ENCODE assay signal across 13 cellular contexts in the genomic region with DNA sequence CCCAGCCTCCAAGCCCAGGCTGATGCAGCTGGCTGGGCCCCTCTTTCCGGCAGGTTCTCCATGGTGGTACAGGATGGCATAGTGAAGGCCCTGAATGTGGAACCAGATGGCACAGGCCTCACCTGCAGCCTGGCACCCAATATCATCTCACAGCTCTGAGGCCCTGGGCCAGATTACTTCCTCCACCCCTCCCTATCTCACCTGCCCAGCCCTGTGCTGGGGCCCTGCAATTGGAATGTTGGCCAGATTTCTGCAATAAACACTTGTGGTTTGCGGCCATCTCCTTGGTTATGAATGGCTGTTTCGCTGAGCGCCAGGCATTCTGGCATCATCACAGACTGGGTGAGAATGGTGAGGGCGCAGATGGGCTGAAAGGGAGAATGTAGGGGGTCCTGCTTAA. TPM values are rescaled to one million over a fixed set of nuclear protein-coding genes. Genes with fewer than 3 reads are reported as not detected.
DNase-seq lines count a peak whose midpoint lies in the region; ATAC-seq and TF ChIP-seq lines count a peak whose summit lies in the region.
"Had no signal": no experiment of that assay in that cellular context is flagged by ENCODE, and none has a peak within 500 bp of the region (broad histone marks: within the 10 kb centered on the region; RNA-seq: fewer than 3 reads in every experiment).

No MANE protein-coding gene starts in this region.

- no peak overlapping the region for H3K27ac ChIP-seq in IMR-90 (ENCODE audit: insufficient read depth, low read length)
- H3K27ac ChIP-seq in hepatocyte = peak overlapping the region; percentile 60
- H3K27ac ChIP-seq: ascending aorta, WERI-Rb-1 had no signal

- WGBS in IMR-90 (ENCODE audit: extremely low coverage in 2 of 2, insufficient read length in 1 of 2), 2 experiments = 79% methylated on average over 3 of the region's 5 CpGs; no CpG with 5 or more reads in 1 of the 2 experiments
- WGBS in hepatocyte (ENCODE audit: low lambda C conversion rate, missing lambda C conversion rate) = 96% methylated on average over 5 of the region's 5 CpGs

- H3K14ac ChIP-seq in IMR-90 (replicated peaks; ENCODE audit: low read depth, low read length) = no peak overlapping the region

- H3K27ac Mint-ChIP-seq in activated T-helper 17 cell treated with anti-CD3 and anti-CD28 coated beads, Interleukin-2, amount 50 U/mL, for 72 hours = peak overlapping the region; percentile 97
- peak overlapping the region; percentile 36 for H3K27ac Mint-ChIP-seq in stimulated activated effector memory CD8-positive, alpha-beta T cell treated with anti-CD3 and anti-CD28 coated beads, Interleukin-12 subunit alpha, Interleukin-12 subunit beta, amount 100 ng/mL, for 72 hours

- H3K4me2 ChIP-seq in IMR-90 (ENCODE audit: low read depth, low read length) = no peak overlapping the region
- no peak overlapping the region for H3K4me2 ChIP-seq in hepatocyte

- no peak overlapping the region for H3K9ac ChIP-seq in IMR-90 (ENCODE audit: low read depth, low read length)

- POLR2A ChIA-PET in IMR-90 (lab: Charles Lee; ENCODE audit: unreplicated experiment) = no interaction called here

- no peak for TF ChIP-seq POLR2A in IMR-90 (IDR thresholded peaks at IDR 0.05; ENCODE audit: low read depth, low read length)

- peaks cover 7 to 31% of the 10 kb centered on the region in 2 experiments for H3K79me1 ChIP-seq in IMR-90 (ENCODE audit: low read depth in 1 of 2, low read length in 2 of 2)

- BruUV-seq in IMR-90 (replicated peaks; lab: Mats Ljungman, UMichigan) = no TSS peak

- no peak overlapping the region for H3K56ac ChIP-seq in IMR-90 (ENCODE audit: extremely low read depth, insufficient read depth, low read length)

- no peak overlapping the region for H4K5ac ChIP-seq in IMR-90 (ENCODE audit: low read depth, low read length)

- CTCF ChIA-PET in IMR-90 (lab: Yijun Ruan, JAX) = interaction anchor here (0.6 to 1.5 kb wide), 2 partner anchors 10 to 16 kb away, joined by 3 to 4 read pairs; partner anchors contain the start of gene ESRRA

- no peak overlapping the region for H4K8ac ChIP-seq in IMR-90 (ENCODE audit: low read depth in 2 of 2, low read length in 2 of 2)

- no peaks in the 10 kb centered on the region for H3K27me3 ChIP-seq in IMR-90 (ENCODE audit: control insufficient read depth, insufficient read depth, low read length)
- no peaks in the 10 kb centered on the region for H3K27me3 ChIP-seq in hepatocyte
- H3K27me3 ChIP-seq: ascending aorta, BE2C had no signal

- H3K4ac ChIP-seq in IMR-90 (ENCODE audit: low read depth, low read length) = no peak overlapping the region

- H3K4me3 ChIP-seq in IMR-90 (ENCODE audit: insufficient read depth, low read depth, low read length) (no peak overlapping the region), hepatocyte (no peak overlapping the region)
- H3K4me3 ChIP-seq: ascending aorta had no signal

- H3K9me3 ChIP-seq in IMR-90 (ENCODE audit: control insufficient read depth, insufficient read depth, low read length) (no peaks in the 10 kb centered on the region), hepatocyte (ENCODE audit: low read depth) (no peaks in the 10 kb centered on the region)
- H3K9me3 ChIP-seq: ascending aorta, BE2C had no signal

- no peak overlapping the region for H3K18ac ChIP-seq in IMR-90 (ENCODE audit: low read depth, low read length)

- H2BK15ac ChIP-seq in IMR-90 (ENCODE audit: low read depth, low read length) = no peak overlapping the region

- in situ Hi-C loops in IMR-90 (cut with MboI; ENCODE audit: low sequenced_read_pairs) = no loop called here

- no peaks in the 10 kb centered on the region for H3K9me2 ChIP-seq in hepatocyte (replicated peaks; ENCODE audit: insufficient read depth)

- no peak overlapping the region for H2AFZ ChIP-seq in IMR-90 (replicated peaks; ENCODE audit: low read length, poor library complexity)
- no peak overlapping the region for H2AFZ ChIP-seq in hepatocyte

- no peak overlapping the region for H2BK120ac ChIP-seq in IMR-90 (ENCODE audit: low read depth, low read length)

- H3K36me3 Mint-ChIP-seq in activated T-helper 17 cell treated with anti-CD3 and anti-CD28 coated beads, Interleukin-2, amount 50 U/mL, for 72 hours (ENCODE audit: low read depth) = peaks cover 54% of the 10 kb centered on the region
- H3K36me3 Mint-ChIP-seq in stimulated activated effector memory CD8-positive, alpha-beta T cell treated with anti-CD3 and anti-CD28 coated beads, Interleukin-12 subunit alpha, Interleukin-12 subunit beta, amount 100 ng/mL, for 72 hours = peaks cover 66% of the 10 kb centered on the region

- H3K4me1 Mint-ChIP-seq in activated T-helper 17 cell treated with anti-CD3 and anti-CD28 coated beads, Interleukin-2, amount 50 U/mL, for 72 hours = peaks cover 21% of the 10 kb centered on the region
- peaks cover 47% of the 10 kb centered on the region for H3K4me1 Mint-ChIP-seq in stimulated activated effector memory CD8-positive, alpha-beta T cell treated with anti-CD3 and anti-CD28 coated beads, Interleukin-12 subunit alpha, Interleukin-12 subunit beta, amount 100 ng/mL, for 72 hours

- H3K9me1 ChIP-seq in IMR-90 (ENCODE audit: insufficient read depth, low read length) = peaks cover 14% of the 10 kb centered on the region

- no peak overlapping the region for H3K23ac ChIP-seq in IMR-90 (ENCODE audit: low read depth, low read length)

- no peak overlapping the region for H3K4me3 Mint-ChIP-seq in activated T-helper 17 cell treated with anti-CD3 and anti-CD28 coated beads, Interleukin-2, amount 50 U/mL, for 72 hours
- H3K4me3 Mint-ChIP-seq in stimulated activated effector memory CD8-positive, alpha-beta T cell treated with anti-CD3 and anti-CD28 coated beads, Interleukin-12 subunit alpha, Interleukin-12 subunit beta, amount 100 ng/mL, for 72 hours = no peak overlapping the region

- no peaks in the 10 kb centered on the region for H3K9me3 Mint-ChIP-seq in activated T-helper 17 cell treated with anti-CD3 and anti-CD28 coated beads, Interleukin-2, amount 50 U/mL, for 72 hours
- H3K9me3 Mint-ChIP-seq in stimulated activated effector memory CD8-positive, alpha-beta T cell treated with anti-CD3 and anti-CD28 coated beads, Interleukin-12 subunit alpha, Interleukin-12 subunit beta, amount 100 ng/mL, for 72 hours = no peaks in the 10 kb centered on the region
- H3K9me3 Mint-ChIP-seq: naive thymus-derived CD8-positive, alpha-beta T cell had no signal

- dilution Hi-C loops in IMR-90 (cut with HindIII; ENCODE audit: low sequenced_read_pairs, unreplicated experiment) = no loop called here

- TF ChIP-seq RAD21 in IMR-90 (IDR thresholded peaks at IDR 0.05; ENCODE audit: low read length) = no peak

- TF ChIP-seq CTCF in IMR-90 (conservative IDR thresholded peaks at IDR 0.05; ENCODE audit: low read depth, low read length) = no peak
- TF ChIP-seq CTCF in hepatocyte (IDR thresholded peaks at IDR 0.05; ENCODE audit: poor library complexity) = no peak

- H2BK5ac ChIP-seq in IMR-90 (ENCODE audit: low read depth, low read length, poor library complexity, severe bottlenecking) = no peak overlapping the region

- intact Hi-C loops in IMR-90 (cut with micrococcal nuclease) = no loop called here

- H3K4me1 ChIP-seq in IMR-90 (ENCODE audit: control insufficient read depth, insufficient read depth, low read length) (peaks cover 10% of the 10 kb centered on the region), hepatocyte (ENCODE audit: insufficient read depth) (peaks cover 22% of the 10 kb centered on the region)
- H3K4me1 ChIP-seq: BE2C had no signal

- no peak overlapping the region for H4K91ac ChIP-seq in IMR-90 (ENCODE audit: insufficient read depth, low read depth, low read length)

- no peak overlapping the region for H2AK9ac ChIP-seq in IMR-90 (replicated peaks; ENCODE audit: low read depth, low read length, poor library complexity)

- H2BK20ac ChIP-seq in IMR-90 (ENCODE audit: low read depth, low read length) = no peak overlapping the region

- H3K27me3 Mint-ChIP-seq in activated T-helper 17 cell treated with anti-CD3 and anti-CD28 coated beads, Interleukin-2, amount 50 U/mL, for 72 hours = no peaks in the 10 kb centered on the region
- H3K27me3 Mint-ChIP-seq: naive thymus-derived CD8-positive, alpha-beta T cell had no signal

- H4K20me1 ChIP-seq in IMR-90 (ENCODE audit: insufficient read depth, low read length) (no peaks in the 10 kb centered on the region; the same call in 1 of the 2 replicates), hepatocyte (ENCODE audit: insufficient read depth, poor library complexity, severe bottlenecking) (no peaks in the 10 kb centered on the region)

- H3K36me3 ChIP-seq in IMR-90 (ENCODE audit: control insufficient read depth, insufficient read depth, low read length) (peaks cover 22% of the 10 kb centered on the region), hepatocyte (replicated peaks; ENCODE audit: insufficient read depth, low read depth) (no peaks in the 10 kb centered on the region)
- H3K36me3 ChIP-seq: BE2C, WERI-Rb-1 had no signal

- peak overlapping the region; percentile 17; the same call in 1 of the 2 replicates for H2AK5ac ChIP-seq in IMR-90 (ENCODE audit: low read depth, low read length)

- no peak for ATAC-seq in IMR-90 (ENCODE audit: low read depth)
- no peak for ATAC-seq in activated T-helper 17 cell treated with anti-CD3 and anti-CD28 coated beads, Interleukin-2, amount 50 U/mL, for 72 hours (replicated peaks)
- no peak for ATAC-seq in stimulated activated effector memory CD8-positive, alpha-beta T cell treated with anti-CD3 and anti-CD28 coated beads, Interleukin-12 subunit alpha, Interleukin-12 subunit beta, amount 100 ng/mL, for 72 hours
- ATAC-seq: naive thymus-derived CD8-positive, alpha-beta T cell had no signal

- peaks cover 17% of the 10 kb centered on the region for H3K79me2 ChIP-seq in hepatocyte

- peak; percentile 38 for DNase-seq in IMR-90
- DNase-seq in hepatocyte (ENCODE audit: low spot score) = peak; percentile 35
- no peak for DNase-seq in stimulated activated effector memory CD8-positive, alpha-beta T cell treated with anti-CD3 and anti-CD28 coated beads, Interleukin-12 subunit alpha, Interleukin-12 subunit beta, amount 100 ng/mL, for 72 hours (ENCODE audit: low spot score in 2 of 2)
- no peak for DNase-seq in NCI-H1694 (lab: John Stamatoyannopoulos, UW)
- DNase-seq in NOMO-1 treated with dmso at 0.1 percent for 144 hours (lab: John Stamatoyannopoulos, UW; ENCODE audit: unreplicated experiment) = no peak
- no peak for DNase-seq in SIG-M5 (lab: John Stamatoyannopoulos, UW)
- no peak for DNase-seq in stimulated activated CD4-positive, alpha-beta T cell treated with anti-CD3 and anti-CD28 coated beads, Interleukin-12 subunit alpha, Interleukin-12 subunit beta, amount 100 ng/mL, for 4 hours
- DNase-seq: BE2C; naive thymus-derived CD8-positive, alpha-beta T cell; WERI-Rb-1 had no signal

RNA-seq across cellular contexts. Expression of gene PRDX5, which starts 3.6 kb away (rescaled TPM):
- total RNA-seq in IMR-90 (2012; rRNA removed) = 120 and 160 TPM in 2 replicates
- polyA plus RNA-seq in IMR-90 (2012; rRNA removed) = 292 and 332 TPM in 2 replicates
- 766 and 775 TPM in 2 replicates for polyA plus RNA-seq in IMR-90 (2012; cell fraction: cytosol; rRNA removed)
- polyA plus RNA-seq in IMR-90 (2012; cell fraction: nucleus; rRNA removed; ENCODE audit: low replicate concordance) = 159 and 265 TPM in 2 replicates
- total RNA-seq in activated T-helper 17 cell treated with anti-CD3 and anti-CD28 coated beads, Interleukin-2, amount 50 U/mL, for 72 hours = 100 to 1,000 TPM; 124 to 164 TPM
- 261 and 267 TPM in 2 replicates for total RNA-seq in hepatocyte
- 517 and 542 TPM in 2 replicates for polyA plus RNA-seq in hepatocyte

RNA-seq across cellular contexts. Expression of gene TRMT112, which starts 4.2 kb away (rescaled TPM):
- total RNA-seq in IMR-90 (2012; rRNA removed) (202 and 206 TPM in 2 replicates), hepatocyte (210 and 244 TPM in 2 replicates)
- polyA plus RNA-seq in IMR-90 (2012; rRNA removed) (173 and 206 TPM in 2 replicates), hepatocyte (292 and 311 TPM in 2 replicates)
- 669 and 1,019 TPM in 2 replicates for polyA plus RNA-seq in IMR-90 (2012; cell fraction: cytosol; rRNA removed)
- 158 and 162 TPM in 2 replicates for polyA plus RNA-seq in IMR-90 (2012; cell fraction: nucleus; rRNA removed; ENCODE audit: low replicate concordance)
- 100 to 1,000 TPM; 157 to 218 TPM for total RNA-seq in activated T-helper 17 cell treated with anti-CD3 and anti-CD28 coated beads, Interleukin-2, amount 50 U/mL, for 72 hours

RNA-seq across cellular contexts. Expression of gene ESRRA, which starts 16.2 kb away (rescaled TPM):
- total RNA-seq in IMR-90 (2012; rRNA removed) (10.2 and 10.3 TPM in 2 replicates), hepatocyte (52.1 and 62.0 TPM in 2 replicates)
- polyA plus RNA-seq in IMR-90 (2012; rRNA removed) (15.0 and 15.8 TPM in 2 replicates), hepatocyte (51.3 and 57.4 TPM in 2 replicates)
- polyA plus RNA-seq in IMR-90 (2012; cell fraction: cytosol; rRNA removed) = 18.8 and 20.4 TPM in 2 replicates
- polyA plus RNA-seq in IMR-90 (2012; cell fraction: nucleus; rRNA removed; ENCODE audit: low replicate concordance) = 16.3 and 44.0 TPM in 2 replicates
- total RNA-seq in activated T-helper 17 cell treated with anti-CD3 and anti-CD28 coated beads, Interleukin-2, amount 50 U/mL, for 72 hours = 10 to 100 TPM; 31.2 to 55.7 TPM

RNA-seq across cellular contexts. Expression of gene CCDC88B, which starts 18.5 kb away (rescaled TPM):
- total RNA-seq in IMR-90 (2012; rRNA removed) (1.3 and 1.7 TPM in 2 replicates), hepatocyte (4.9 TPM in 2 replicates)
- polyA plus RNA-seq in IMR-90 (2012; rRNA removed) (2.5 and 3.1 TPM in 2 replicates), hepatocyte (9.1 and 10.0 TPM in 2 replicates)
- polyA plus RNA-seq in IMR-90 (2012; cell fraction: cytosol; rRNA removed) = 2.6 and 2.9 TPM in 2 replicates
- polyA plus RNA-seq in IMR-90 (2012; cell fraction: nucleus; rRNA removed; ENCODE audit: low replicate concordance) = 2.4 and 3.8 TPM in 2 replicates
- total RNA-seq in activated T-helper 17 cell treated with anti-CD3 and anti-CD28 coated beads, Interleukin-2, amount 50 U/mL, for 72 hours = 100 to 1,000 TPM; 120 to 125 TPM

RNA-seq across cellular contexts. Expression of gene CATSPERZ, which starts 21.4 kb away (rescaled TPM):
- total RNA-seq in IMR-90 (2012; rRNA removed) (not detected in 2 replicates), hepatocyte (not detected in 2 replicates)
- polyA plus RNA-seq in IMR-90 (2012; rRNA removed) (not detected in 2 replicates), hepatocyte (0.46 and 0.96 TPM in 2 replicates)
- polyA plus RNA-seq in IMR-90 (2012; cell fraction: cytosol; rRNA removed) = 0.40 TPM in 1 of 2 replicates, not detected in the other
- 0.34 TPM in 1 of 2 replicates, not detected in the other for polyA plus RNA-seq in IMR-90 (2012; cell fraction: nucleus; rRNA removed; ENCODE audit: low replicate concordance)
- total RNA-seq in activated T-helper 17 cell treated with anti-CD3 and anti-CD28 coated beads, Interleukin-2, amount 50 U/mL, for 72 hours = not detected
- total RNA-seq: ascending aorta; epithelial cell of proximal tubule; naive thymus-derived CD8-positive, alpha-beta T cell had no signal
- polyA plus RNA-seq: naive thymus-derived CD8-positive, alpha-beta T cell had no signal

Comparison
In these comparisons a context has a peak if more than half of its experiments do, and no peak if none do; other contexts are left out.
1. DNase-seq: peak in IMR-90 (single experiment) and hepatocyte (single experiment); none in stimulated activated effector memory CD8-positive, alpha-beta T cell treated with anti-CD3 and anti-CD28 coated beads, Interleukin-12 subunit alpha, Interleukin-12 subunit beta, amount 100 ng/mL, for 72 hours (0 of 2), NCI-H1694 (single experiment), NOMO-1 treated with dmso at 0.1 percent for 144 hours (single experiment), SIG-M5 (single experiment) and stimulated activated CD4-positive, alpha-beta T cell treated with anti-CD3 and anti-CD28 coated beads, Interleukin-12 subunit alpha, Interleukin-12 subunit beta, amount 100 ng/mL, for 4 hours (single experiment).